16 cellular contexts compared by ENCODE assay signal in the genomic region with DNA sequence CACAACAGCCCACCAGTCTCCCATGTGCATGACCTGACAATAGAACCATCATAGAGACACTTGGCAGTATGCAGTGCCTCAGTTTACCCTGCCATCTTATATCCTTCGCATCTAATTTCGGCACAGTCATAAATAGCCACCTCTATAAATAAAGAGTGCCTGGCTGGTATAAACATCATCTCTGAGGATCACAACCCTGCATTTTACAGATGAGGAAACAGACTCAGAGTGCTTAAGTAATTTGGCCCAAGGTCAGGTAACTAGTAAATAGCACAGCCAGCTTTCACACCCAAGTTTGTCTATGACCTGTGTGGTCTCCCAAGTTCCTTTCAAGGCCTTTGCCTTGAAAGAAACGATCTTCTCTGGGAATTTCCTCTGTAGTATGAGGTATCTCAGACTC. TPM values are rescaled to one million over a fixed set of nuclear protein-coding genes. Genes with fewer than 3 reads are reported as not detected.
DNase-seq lines count a peak whose midpoint lies in the region; ATAC-seq and TF ChIP-seq lines count a peak whose summit lies in the region.
"Had no signal": no experiment of that assay in that cellular context is flagged by ENCODE, and none has a peak within 500 bp of the region (broad histone marks: within the 10 kb centered on the region; RNA-seq: fewer than 3 reads in every experiment).

No MANE protein-coding gene starts in this region.

- ATAC-seq in mucosa of descending colon (peak; percentile 32), heart right ventricle (no peak)
- ATAC-seq: CD8-positive, alpha-beta T cell had no signal

- no peaks in the 10 kb centered on the region for H3K9me3 ChIP-seq in mucosa of descending colon
- no peaks in the 10 kb centered on the region for H3K9me3 ChIP-seq in skeletal muscle tissue (ENCODE audit: control insufficient read depth in 3 of 3, low read length in 3 of 3)
- no peaks in the 10 kb centered on the region for H3K9me3 ChIP-seq in tibial nerve
- H3K9me3 ChIP-seq in heart right ventricle: no peaks in the 10 kb centered on the region
- H3K9me3 ChIP-seq: BLaER1, Caco-2 had no signal

- H3K36me3 ChIP-seq in mucosa of descending colon (ENCODE audit: low read depth) (peaks cover 4% of the 10 kb centered on the region), skeletal muscle tissue (ENCODE audit: control insufficient read depth in 3 of 3, insufficient read depth in 3 of 3, low read length in 3 of 3) (peaks cover 60 to 73% (median 63%) of the 10 kb centered on the region in 3 donors), tibial nerve (peaks cover 0 to 96% (median 13%) of the 10 kb centered on the region in 3 donors), heart right ventricle (peaks cover 0 to 97% (median 27%) of the 10 kb centered on the region in 9 donors)

- H3K27ac ChIP-seq in skeletal muscle tissue (ENCODE audit: low read depth, low read length): peak overlapping the region; percentile 28
- no peak overlapping the region for H3K27ac ChIP-seq in tibial nerve
- no peak overlapping the region for H3K27ac ChIP-seq in heart right ventricle
- H3K27ac ChIP-seq: 22Rv1, BLaER1, C4-2B had no signal

- peak; percentile 0 for DNase-seq in activated CD8-positive, alpha-beta memory T cell treated with anti-CD3 and anti-CD28 coated beads, Interleukin-2, amount 50 U/mL, for 48 hours
- DNase-seq in activated CD8-positive, alpha-beta memory T cell treated with anti-CD3 and anti-CD28 coated beads for 24 hours: no peak
- DNase-seq in mucosa of descending colon (no peak), tibial nerve (ENCODE audit: low spot score in 2 of 2) (no peak), heart right ventricle (no peak)
- DNase-seq: Caco-2; CD4-positive, CD25-positive, alpha-beta regulatory T cell; CD8-positive, alpha-beta T cell; DMS153; DND-41; GOT3; HCEC 1CT had no signal

- intact Hi-C loops in mucosa of descending colon (cut with DNase I, micrococcal nuclease): no loop called here
- intact Hi-C loops in heart right ventricle (cut with DNase I): no loop called here

- TF ChIP-seq POLR2A in tibial nerve (IDR thresholded peaks at IDR 0.05): no peak

- TF ChIP-seq EP300 in tibial nerve (IDR thresholded peaks at IDR 0.05): no peak

- H3K27me3 ChIP-seq in skeletal muscle tissue (ENCODE audit: control insufficient read depth in 3 of 3, insufficient read depth in 3 of 3, low read length in 3 of 3) (no peaks in the 10 kb centered on the region), tibial nerve (no peaks in the 10 kb centered on the region), heart right ventricle (no peaks in the 10 kb centered on the region)
- H3K27me3 ChIP-seq: BLaER1 had no signal

- TF ChIP-seq CTCF in mucosa of descending colon (IDR thresholded peaks at IDR 0.05): no peak
- TF ChIP-seq CTCF in tibial nerve (IDR thresholded peaks at IDR 0.05): no peak
- no peak for TF ChIP-seq CTCF in heart right ventricle (IDR thresholded peaks at IDR 0.05)

- H3K4me3 ChIP-seq in mucosa of descending colon (no peak overlapping the region), skeletal muscle tissue (ENCODE audit: low read length in 3 of 3) (no peak overlapping the region), tibial nerve (no peak overlapping the region), heart right ventricle (no peak overlapping the region)
- H3K4me3 ChIP-seq: BLaER1 had no signal

- H3K4me1 ChIP-seq in mucosa of descending colon (ENCODE audit: low read depth): peaks cover under 1% of the 10 kb centered on the region
- peaks cover 5 to 22% (median 12%) of the 10 kb centered on the region in 3 donors for H3K4me1 ChIP-seq in skeletal muscle tissue (ENCODE audit: control insufficient read depth in 3 of 3, insufficient read depth in 3 of 3, low read length in 3 of 3)
- peaks cover 0 to 5% (median 0%) of the 10 kb centered on the region in 4 donors for H3K4me1 ChIP-seq in tibial nerve
- peaks cover 0 to 9% (median 0%) of the 10 kb centered on the region in 9 donors for H3K4me1 ChIP-seq in heart right ventricle
- H3K4me1 ChIP-seq: BLaER1 had no signal

- H3K9ac ChIP-seq in skeletal muscle tissue (ENCODE audit: low read depth in 1 of 3, low read length in 3 of 3): no peak overlapping the region
- H3K9ac ChIP-seq: BLaER1 had no signal

- 69 to 79% methylated on average over 3 of the region's 3 CpGs for WGBS in tibial nerve, 2 donors
- 52 to 72% methylated on average over 3 of the region's 3 CpGs for WGBS in heart right ventricle, 2 donors

RNA-seq across cellular contexts. Expression of a gene that starts 44.6 kb away (rescaled TPM):
- total RNA-seq in mucosa of descending colon: 1 to 10 TPM; 2.3 to 7.0 (median 6.3) TPM
- 2.6 TPM for total RNA-seq in skeletal muscle tissue
- total RNA-seq in tibial nerve: 100 to 1,000 TPM in 1 of 4 donors, 10 to 100 TPM in 3; 50.8 to 104 (median 58.2) TPM
- total RNA-seq in heart right ventricle: 1 to 10 TPM in 7 of 10 donors, under 1 TPM in 3; 0.36 to 1.7 (median 1.1) TPM
- polyA plus RNA-seq in heart right ventricle: 1 to 10 TPM; 1.7 to 2.8 TPM
- total RNA-seq: CD4-positive, CD25-positive, alpha-beta regulatory T cell; CD8-positive, alpha-beta T cell had no signal

Comparison
In these comparisons a context has a peak if more than half of its experiments do, and no peak if none do; other contexts are left out.
1. RNA of a gene that starts 44.6 kb away (total RNA-seq): 50.8 to 104 TPM in tibial nerve; 2.3 to 7.0 TPM in mucosa of descending colon, 2.6 TPM in skeletal muscle tissue (single experiment) and 0.36 to 1.7 TPM in heart right ventricle; every median in the first group is over 4 times any median in the second.